ENCODE assay signal across 2 cellular contexts in genomic region chr17:18027280-18027679, GRCh38.
A peak's percentile ranks its signal among the peaks of the same experiment; 100 is the strongest.
TF ChIP-seq lines count a peak whose summit lies in the region.

No MANE protein-coding gene starts in this region.

TF ChIP-seq in liver, 16 proteins besides CTCF, POLR2A, EP300 and RAD21:
- TF ChIP-seq TAF1 (conservative IDR thresholded peaks at IDR 0.05) (no peak), REST (IDR thresholded peaks at IDR 0.05) (no peak), YY1 (IDR thresholded peaks at IDR 0.05) (no peak), MAX (IDR thresholded peaks at IDR 0.05) (no peak), FOXA1 (IDR thresholded peaks at IDR 0.05) (peak; percentile 60), SP1 (IDR thresholded peaks at IDR 0.05) (peak; percentile 10), NR2F2 (IDR thresholded peaks at IDR 0.05) (no peak), FOXA2 (IDR thresholded peaks at IDR 0.05) (peak; percentile 84), HNF4G (IDR thresholded peaks at IDR 0.05) (no peak), HNF4A (conservative IDR thresholded peaks at IDR 0.05) (no peak), RXRA (IDR thresholded peaks at IDR 0.05) (peak in 1 of 2 donors; percentile 25), ZBTB33 (IDR thresholded peaks at IDR 0.05) (no peak), JUND (IDR thresholded peaks at IDR 0.05) (no peak), EGR1 (IDR thresholded peaks at IDR 0.05; ENCODE audit: low read depth in 2 of 2) (no peak), ATF3 (IDR thresholded peaks at IDR 0.05) (peak; percentile 86), GABPA (IDR thresholded peaks at IDR 0.05 in 1 of 2, conservative IDR thresholded peaks at IDR 0.05 in 1 of 2) (no peak)

TF ChIP-seq in HepG2, 621 proteins besides CTCF, POLR2A, EP300 and RAD21:
- TF ChIP-seq ZNF205 (CRISPR knock-in tag; IDR thresholded peaks at IDR 0.05) = no peak
- TF ChIP-seq ZIK1 (CRISPR knock-in tag; IDR thresholded peaks at IDR 0.05; ENCODE audit: borderline replicate concordance, low read depth) = no peak
- no peak for TF ChIP-seq ZNF577 (CRISPR knock-in tag; IDR thresholded peaks at IDR 0.05; ENCODE audit: borderline replicate concordance, low read depth)
- no peak for TF ChIP-seq PBX3 (CRISPR knock-in tag; IDR thresholded peaks at IDR 0.05; ENCODE audit: borderline replicate concordance)
- TF ChIP-seq ZNF235 (CRISPR knock-in tag; IDR thresholded peaks at IDR 0.05; ENCODE audit: borderline replicate concordance) = no peak
- TF ChIP-seq ZNF276 (CRISPR knock-in tag; IDR thresholded peaks at IDR 0.05; ENCODE audit: low read depth) = no peak
- no peak for TF ChIP-seq KMT2A (CRISPR knock-in tag; IDR thresholded peaks at IDR 0.05)
- TF ChIP-seq SOX5 (CRISPR knock-in tag; IDR thresholded peaks at IDR 0.05; ENCODE audit: borderline replicate concordance) = no peak
- TF ChIP-seq MYC (CRISPR knock-in tag; IDR thresholded peaks at IDR 0.05; ENCODE audit: borderline replicate concordance) = no peak
- TF ChIP-seq ZBTB33 (CRISPR knock-in tag; IDR thresholded peaks at IDR 0.05) = no peak
- TF ChIP-seq ZFP91 (CRISPR knock-in tag; IDR thresholded peaks at IDR 0.05; ENCODE audit: borderline replicate concordance) = no peak
